In the genomic region with DNA sequence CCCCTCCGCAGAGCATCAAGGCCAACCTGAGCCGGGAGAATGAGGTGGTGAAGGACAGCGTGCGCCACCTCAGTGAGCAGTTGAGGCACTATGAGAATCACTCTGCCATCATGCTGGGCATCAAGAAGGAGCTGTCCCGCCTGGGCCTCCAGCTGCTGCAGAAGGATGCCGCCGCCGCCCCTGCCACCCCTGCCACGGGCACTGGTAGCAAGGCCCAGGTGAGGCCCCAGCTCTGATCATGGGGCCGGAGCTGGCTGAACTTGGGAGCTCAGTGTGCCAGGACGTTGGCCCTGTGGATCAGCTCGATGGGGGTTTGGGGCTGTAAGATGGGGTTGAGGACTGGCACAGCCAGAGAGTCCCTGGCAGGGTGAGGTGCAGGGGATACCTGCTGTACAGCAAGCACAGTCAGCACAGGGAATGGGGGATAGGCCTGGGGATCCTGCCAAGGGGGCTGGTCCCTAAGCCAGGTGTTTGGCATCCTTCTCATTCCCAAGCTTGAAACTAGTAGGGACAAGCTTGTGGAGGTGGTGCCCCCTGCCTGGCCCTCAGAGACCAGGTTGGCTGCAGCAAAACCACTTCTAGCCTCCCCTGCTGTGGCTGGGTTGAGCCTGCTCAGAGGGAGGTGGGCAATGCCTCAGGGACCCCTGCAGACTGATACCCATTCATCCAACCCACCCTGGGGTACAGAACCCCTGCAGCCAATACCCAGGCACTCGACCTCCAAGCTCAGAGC, we compare ENCODE assay signal across 21 cellular contexts. TPM values are rescaled to one million over a fixed set of nuclear protein-coding genes. Genes with fewer than 3 reads are reported as not detected.
DNase-seq lines count a peak whose midpoint lies in the region; ATAC-seq and TF ChIP-seq lines count a peak whose summit lies in the region.
"Had no signal": no experiment of that assay in that cellular context is flagged by ENCODE, and none has a peak within 500 bp of the region (broad histone marks: within the 10 kb centered on the region; RNA-seq: fewer than 3 reads in every experiment).

No MANE protein-coding gene starts in this region.

- H3K27me3 ChIP-seq in left ventricle myocardium inferior (ENCODE audit: low read depth) (no peaks in the 10 kb centered on the region), right atrium auricular region (no peaks in the 10 kb centered on the region), sigmoid colon (no peaks in the 10 kb centered on the region), transverse colon (no peaks in the 10 kb centered on the region)
- H3K27me3 ChIP-seq: SJSA1 had no signal

- DNase-seq in left ventricle myocardium inferior (no peak), right atrium auricular region (ENCODE audit: low spot score) (no peak), RWPE1 (ENCODE audit: low spot score) (no peak), memory B cell (ENCODE audit: low spot score in 2 of 2) (no peak), NCI-H146 (lab: John Stamatoyannopoulos, UW) (no peak), sigmoid colon (no peak), transverse colon (no peak), dermis blood vessel endothelial cell (no peak)
- DNase-seq: Caco-2; HFFc6; KG1; NCI-H1092; NCI-H187; NCI-H2171 treated with DMSO at 0.1 percent for 48 hours; NCI-H524; NK-92 treated with Interleukin-12 subunit alpha and Interleukin-12 subunit beta, amount 100 ng/mL, for 24 hours had no signal

- CTCF ChIA-PET in RWPE1 (lab: Yijun Ruan, JAX), result interaction anchor here (0.6 to 4.1 kb wide), 5 partner anchors 10 to 53 kb away, joined by 3 to 22 read pairs (median 6); a partner anchor contains a TSS

- peak overlapping the region; percentile 50 for H3K27ac ChIP-seq in left ventricle myocardium inferior (replicated peaks)
- no peak overlapping the region for H3K27ac ChIP-seq in right atrium auricular region
- H3K27ac ChIP-seq in RWPE1, result peak overlapping the region; percentile 73
- no peak overlapping the region for H3K27ac ChIP-seq in sigmoid colon
- no peak overlapping the region for H3K27ac ChIP-seq in transverse colon
- H3K27ac ChIP-seq: HL-60, SJSA1 had no signal

- H3K4me1 ChIP-seq in left ventricle myocardium inferior (peaks cover 79% of the 10 kb centered on the region), right atrium auricular region (peaks cover 0 to 67% of the 10 kb centered on the region in 2 donors), sigmoid colon (peaks cover 0 to 46% (median 36%) of the 10 kb centered on the region in 4 donors), transverse colon (peaks cover 0 to 6% (median 3%) of the 10 kb centered on the region in 4 donors)
- H3K4me1 ChIP-seq: SJSA1 had no signal

- H3K9me3 Mint-ChIP-seq in memory B cell, result no peaks in the 10 kb centered on the region
- H3K9me3 Mint-ChIP-seq: CD14-positive monocyte, HFFc6 had no signal

- POLR2A ChIA-PET in RWPE1 (lab: Yijun Ruan, JAX; ENCODE audit: low non-redundant PET), result no interaction called here

- WGBS in sigmoid colon, 2 donors, result 87 to 94% methylated on average over 13 of the region's 13 CpGs
- WGBS in transverse colon (ENCODE audit: low coverage in 1 of 2), 2 donors, result 86% methylated on average over 13 of the region's 13 CpGs; no CpG with 5 or more reads in 1 of the 2 donors

- no peak for TF ChIP-seq CTCF in left ventricle myocardium inferior (IDR thresholded peaks at IDR 0.05; ENCODE audit: borderline replicate concordance)
- TF ChIP-seq CTCF in right atrium auricular region (IDR thresholded peaks at IDR 0.05), result no peak
- TF ChIP-seq CTCF in RWPE1 (conservative IDR thresholded peaks at IDR 0.05; ENCODE audit: low read depth), result no peak; the same call in 1 of the 2 replicates
- TF ChIP-seq CTCF in sigmoid colon (IDR thresholded peaks at IDR 0.05), result no peak
- TF ChIP-seq CTCF in transverse colon (IDR thresholded peaks at IDR 0.05), result no peak

- peaks cover 24% of the 10 kb centered on the region for H3K4me1 Mint-ChIP-seq in memory B cell

- TF ChIP-seq EP300 in sigmoid colon (IDR thresholded peaks at IDR 0.05), result no peak
- TF ChIP-seq EP300 in transverse colon (IDR thresholded peaks at IDR 0.05; ENCODE audit: low read depth), result no peak

- no peaks in the 10 kb centered on the region for H3K9me3 ChIP-seq in left ventricle myocardium inferior (replicated peaks)
- H3K9me3 ChIP-seq in right atrium auricular region, result no peaks in the 10 kb centered on the region
- H3K9me3 ChIP-seq in sigmoid colon, result no peaks in the 10 kb centered on the region
- H3K9me3 ChIP-seq in transverse colon, result no peaks in the 10 kb centered on the region
- H3K9me3 ChIP-seq: Caco-2, SJSA1 had no signal

- H3K27me3 Mint-ChIP-seq in memory B cell, result peaks cover 1% of the 10 kb centered on the region

- H3K36me3 Mint-ChIP-seq in memory B cell, result no peaks in the 10 kb centered on the region
- H3K36me3 Mint-ChIP-seq: CD14-positive monocyte had no signal

- H3K36me3 ChIP-seq in left ventricle myocardium inferior (no peaks in the 10 kb centered on the region), right atrium auricular region (no peaks in the 10 kb centered on the region), sigmoid colon (peaks cover 0 to 11% (median 5%) of the 10 kb centered on the region in 4 donors), transverse colon (no peaks in the 10 kb centered on the region)
- H3K36me3 ChIP-seq: SJSA1 had no signal

- peak overlapping the region; percentile 95 for H3K27ac Mint-ChIP-seq in memory B cell
- H3K27ac Mint-ChIP-seq: HFFc6 had no signal

- no peak for ATAC-seq in memory B cell (ENCODE audit: low read depth)

- no peak overlapping the region for H3K4me3 Mint-ChIP-seq in memory B cell
- H3K4me3 Mint-ChIP-seq: HFFc6 had no signal

- TF ChIP-seq POLR2A in sigmoid colon (IDR thresholded peaks at IDR 0.05) (no peak), transverse colon (IDR thresholded peaks at IDR 0.05) (no peak)

- intact Hi-C loops in left ventricle myocardium inferior (cut with micrococcal nuclease), result no loop called here
- intact Hi-C loops in sigmoid colon (cut with DNase I), result no loop called here
- intact Hi-C loops in transverse colon (cut with DNase I; ENCODE audit: low total_unique reads), result no loop called here

- H3K4me3 ChIP-seq in left ventricle myocardium inferior, result no peak overlapping the region
- H3K4me3 ChIP-seq in right atrium auricular region, result no peak overlapping the region
- H3K4me3 ChIP-seq in sigmoid colon, result no peak overlapping the region
- no peak overlapping the region for H3K4me3 ChIP-seq in transverse colon
- H3K4me3 ChIP-seq: SJSA1 had no signal

- in situ Hi-C loops in transverse colon (cut with MboI; ENCODE audit: low pct_ligation_motif_present in 1 of 4, low pct_unique_long_range_greater_than_20kb in 1 of 4, low sequenced_read_pairs in 3 of 4), result loop anchor here in 2 of 4 donors (25.0 kb wide), 1 partner anchor 338 kb away; a partner anchor contains a TSS

RNA-seq across cellular contexts. Expression of a gene that starts 22.5 kb away (rescaled TPM):
- total RNA-seq in left ventricle myocardium inferior, result 41.1 TPM
- total RNA-seq in right atrium auricular region, result 10 to 100 TPM; 41.2 to 53.2 TPM
- 100 to 1,000 TPM in 1 of 4 donors, 10 to 100 TPM in 3; 60.0 to 147 (median 65.5) TPM for total RNA-seq in sigmoid colon
- polyA plus RNA-seq in sigmoid colon, result 1 to 10 TPM in 1 of 3 donors, under 1 TPM in 2; 0.46 to 3.4 (median 0.60) TPM
- 10 to 100 TPM in 3 of 4 donors, 1 to 10 TPM in 1; 9.4 to 59.1 (median 16.0) TPM for total RNA-seq in transverse colon
- total RNA-seq in dermis blood vessel endothelial cell, result 2.2 and 2.9 TPM in 2 replicates

RNA-seq across cellular contexts. Expression of a gene that starts 28.3 kb away (rescaled TPM):
- total RNA-seq in left ventricle myocardium inferior, result 1.0 TPM
- total RNA-seq in right atrium auricular region, result 1 to 10 TPM; 1.9 to 2.6 TPM
- total RNA-seq in sigmoid colon, result 1 to 10 TPM; 1.2 to 3.0 (median 2.0) TPM
- polyA plus RNA-seq in sigmoid colon, result 1 to 10 TPM in 1 of 3 donors, under 1 TPM in 2; 0.60 to 1.8 (median 0.69) TPM
- 10 to 100 TPM in 3 of 4 donors, 1 to 10 TPM in 1; 9.7 to 14.6 (median 12.5) TPM for total RNA-seq in transverse colon
- 2.9 TPM in 2 replicates for total RNA-seq in dermis blood vessel endothelial cell

RNA-seq across cellular contexts. Expression of a gene that starts 53.8 kb away (rescaled TPM):
- total RNA-seq in left ventricle myocardium inferior, result not detected
- total RNA-seq in right atrium auricular region, result not detected
- not detected for total RNA-seq in sigmoid colon
- not detected for polyA plus RNA-seq in sigmoid colon
- not detected for total RNA-seq in transverse colon
- not detected in 2 replicates for total RNA-seq in dermis blood vessel endothelial cell
- total RNA-seq: A172, Caco-2, HFFc6, M059J, SJSA1 had no signal
- polyA plus RNA-seq: CD14-positive monocyte had no signal

Comparison
In these comparisons a context has a peak if more than half of its experiments do, and no peak if none do; other contexts are left out.
1. H3K27ac ChIP-seq: peak in left ventricle myocardium inferior (single experiment) and RWPE1 (single experiment); none in right atrium auricular region (0 of 2), sigmoid colon (0 of 4) and transverse colon (0 of 4).